1 cellular context compared by ENCODE assay signal in the genomic region with DNA sequence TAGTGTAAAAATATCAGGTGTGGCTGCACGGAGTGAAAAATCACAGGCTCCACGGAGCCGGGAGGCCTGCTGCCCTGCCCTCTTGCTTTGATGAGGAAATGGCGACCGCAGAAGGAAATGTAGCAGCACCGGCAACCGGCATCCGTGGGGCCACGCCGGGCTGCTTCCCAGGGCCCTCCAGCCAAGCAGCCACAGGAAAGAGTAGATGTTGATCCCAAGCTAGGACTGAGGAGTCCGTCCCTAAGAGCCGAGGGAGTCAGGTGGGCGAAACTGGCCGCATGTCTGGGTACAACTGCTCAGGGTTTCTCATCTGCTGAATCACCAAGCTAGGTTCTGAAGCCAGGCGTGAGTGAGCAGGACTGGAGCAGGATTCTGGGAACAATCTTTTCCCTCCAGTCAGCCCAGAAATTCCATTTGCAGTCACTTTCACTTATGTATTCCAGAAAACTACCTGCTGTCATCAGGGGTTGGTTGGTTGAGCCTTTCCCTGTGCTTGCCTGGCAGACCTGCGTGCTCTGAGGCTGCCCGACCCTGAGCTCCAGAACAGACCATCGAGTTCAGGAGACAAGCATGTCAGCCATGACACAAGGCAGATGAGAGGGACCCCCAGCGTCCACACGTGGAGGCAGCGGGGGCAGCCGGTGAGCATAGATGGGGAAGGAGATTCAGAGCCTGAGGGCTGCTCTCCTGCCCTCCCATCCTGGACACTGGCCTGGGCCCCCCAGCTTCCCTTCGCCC.
A peak's percentile ranks its signal among the peaks of the same experiment; 100 is the strongest.
TF ChIP-seq lines count a peak whose summit lies in the region.

No MANE protein-coding gene starts in this region.

TF ChIP-seq in GM12878, 131 proteins besides CTCF, POLR2A, EP300 and RAD21 (continues in another document):
- TF ChIP-seq ZBED1 (IDR thresholded peaks at IDR 0.05; ENCODE audit: borderline replicate concordance) (no peak), EED (IDR thresholded peaks at IDR 0.05; ENCODE audit: low read depth) (peak; percentile 57; the same call in 1 of the 2 replicates), YY1 (IDR thresholded peaks at IDR 0.05; ENCODE audit: low read depth, low read length) (peak; percentile 71), IKZF2 (IDR thresholded peaks at IDR 0.05) (peak; percentile 35 to 42; a peak in 3 of 4 replicates), LARP7 (IDR thresholded peaks at IDR 0.05) (no peak), IRF4 (IDR thresholded peaks at IDR 0.05; ENCODE audit: low read depth, low read length) (no peak), CBX3 (IDR thresholded peaks at IDR 0.05; ENCODE audit: borderline replicate concordance, low read depth) (no peak), ZNF384 (IDR thresholded peaks at IDR 0.05; ENCODE audit: borderline replicate concordance, low read depth, low read length) (no peak), CBX5 (IDR thresholded peaks at IDR 0.05; ENCODE audit: low read depth) (no peak), BHLHE40 (IDR thresholded peaks at IDR 0.05; ENCODE audit: borderline replicate concordance in 1 of 2, low read depth in 2 of 2, low read length in 1 of 2) (peak in 1 of 2 experiments; percentile 32; a peak in 1 of 4 replicates), ZNF592 (IDR thresholded peaks at IDR 0.05) (0 out of 2 replicates have a peak, but pooled peaks have one; percentile 31), PAX8 (IDR thresholded peaks at IDR 0.05) (no peak), ZNF217 (IDR thresholded peaks at IDR 0.05) (no peak), JUND (IDR thresholded peaks at IDR 0.05; ENCODE audit: low read depth, low read length) (no peak), IRF5 (IDR thresholded peaks at IDR 0.05; ENCODE audit: borderline replicate concordance) (no peak), MEF2A (IDR thresholded peaks at IDR 0.05; ENCODE audit: insufficient read depth, low read depth, low read length) (no peak), ZNF207 (IDR thresholded peaks at IDR 0.05; ENCODE audit: borderline replicate concordance) (no peak), SPI1 (IDR thresholded peaks at IDR 0.05; ENCODE audit: borderline replicate concordance, insufficient read depth, low read depth, low read length) (no peak), ZNF274 (IDR thresholded peaks at IDR 0.05; ENCODE audit: insufficient read depth, insufficient read length) (no peak), CBFB (IDR thresholded peaks at IDR 0.05; ENCODE audit: low read depth) (no peak; the same call in 1 of the 2 replicates), MTA3 (IDR thresholded peaks at IDR 0.05; ENCODE audit: borderline replicate concordance, low read length) (no peak), YBX1 (IDR thresholded peaks at IDR 0.05) (no peak), NFYA (IDR thresholded peaks at IDR 0.05; ENCODE audit: borderline replicate concordance, low read depth, low read length) (no peak), NR2F1 (conservative IDR thresholded peaks at IDR 0.05) (no peak), SRF (IDR thresholded peaks at IDR 0.05; ENCODE audit: low read depth in 2 of 2, low read length in 2 of 2) (no peak), REST (IDR thresholded peaks at IDR 0.05; ENCODE audit: low read depth, low read length) (no peak), BACH1 (IDR thresholded peaks at IDR 0.05; ENCODE audit: borderline replicate concordance) (0 out of 2 replicates have a peak, but pooled peaks have one; percentile 21), ZNF622 (IDR thresholded peaks at IDR 0.05) (no peak), POU2F2 (IDR thresholded peaks at IDR 0.05; ENCODE audit: borderline replicate concordance, low read depth, low read length) (no peak), RBBP5 (conservative IDR thresholded peaks at IDR 0.05) (no peak), CEBPB (IDR thresholded peaks at IDR 0.05; ENCODE audit: borderline replicate concordance in 1 of 2, low read depth in 2 of 2, low read length in 2 of 2) (no peak), BCLAF1 (IDR thresholded peaks at IDR 0.05) (no peak), RELB (IDR thresholded peaks at IDR 0.05; ENCODE audit: low read depth) (no peak), ZZZ3 (IDR thresholded peaks at IDR 0.05; ENCODE audit: control insufficient read depth, insufficient read length, low read depth) (no peak)
- TF ChIP-seq, protein P1, sequence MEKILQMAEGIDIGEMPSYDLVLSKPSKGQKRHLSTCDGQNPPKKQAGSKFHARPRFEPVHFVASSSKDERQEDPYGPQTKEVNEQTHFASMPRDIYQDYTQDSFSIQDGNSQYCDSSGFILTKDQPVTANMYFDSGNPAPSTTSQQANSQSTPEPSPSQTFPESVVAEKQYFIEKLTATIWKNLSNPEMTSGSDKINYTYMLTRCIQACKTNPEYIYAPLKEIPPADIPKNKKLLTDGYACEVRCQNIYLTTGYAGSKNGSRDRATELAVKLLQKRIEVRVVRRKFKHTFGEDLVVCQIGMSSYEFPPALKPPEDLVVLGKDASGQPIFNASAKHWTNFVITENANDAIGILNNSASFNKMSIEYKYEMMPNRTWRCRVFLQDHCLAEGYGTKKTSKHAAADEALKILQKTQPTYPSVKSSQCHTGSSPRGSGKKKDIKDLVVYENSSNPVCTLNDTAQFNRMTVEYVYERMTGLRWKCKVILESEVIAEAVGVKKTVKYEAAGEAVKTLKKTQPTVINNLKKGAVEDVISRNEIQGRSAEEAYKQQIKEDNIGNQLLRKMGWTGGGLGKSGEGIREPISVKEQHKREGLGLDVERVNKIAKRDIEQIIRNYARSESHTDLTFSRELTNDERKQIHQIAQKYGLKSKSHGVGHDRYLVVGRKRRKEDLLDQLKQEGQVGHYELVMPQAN (conservative IDR thresholded peaks at IDR 0.05): 0 out of 2 replicates have a peak, but pooled peaks have one; percentile 33
- TF ChIP-seq, protein P2, sequence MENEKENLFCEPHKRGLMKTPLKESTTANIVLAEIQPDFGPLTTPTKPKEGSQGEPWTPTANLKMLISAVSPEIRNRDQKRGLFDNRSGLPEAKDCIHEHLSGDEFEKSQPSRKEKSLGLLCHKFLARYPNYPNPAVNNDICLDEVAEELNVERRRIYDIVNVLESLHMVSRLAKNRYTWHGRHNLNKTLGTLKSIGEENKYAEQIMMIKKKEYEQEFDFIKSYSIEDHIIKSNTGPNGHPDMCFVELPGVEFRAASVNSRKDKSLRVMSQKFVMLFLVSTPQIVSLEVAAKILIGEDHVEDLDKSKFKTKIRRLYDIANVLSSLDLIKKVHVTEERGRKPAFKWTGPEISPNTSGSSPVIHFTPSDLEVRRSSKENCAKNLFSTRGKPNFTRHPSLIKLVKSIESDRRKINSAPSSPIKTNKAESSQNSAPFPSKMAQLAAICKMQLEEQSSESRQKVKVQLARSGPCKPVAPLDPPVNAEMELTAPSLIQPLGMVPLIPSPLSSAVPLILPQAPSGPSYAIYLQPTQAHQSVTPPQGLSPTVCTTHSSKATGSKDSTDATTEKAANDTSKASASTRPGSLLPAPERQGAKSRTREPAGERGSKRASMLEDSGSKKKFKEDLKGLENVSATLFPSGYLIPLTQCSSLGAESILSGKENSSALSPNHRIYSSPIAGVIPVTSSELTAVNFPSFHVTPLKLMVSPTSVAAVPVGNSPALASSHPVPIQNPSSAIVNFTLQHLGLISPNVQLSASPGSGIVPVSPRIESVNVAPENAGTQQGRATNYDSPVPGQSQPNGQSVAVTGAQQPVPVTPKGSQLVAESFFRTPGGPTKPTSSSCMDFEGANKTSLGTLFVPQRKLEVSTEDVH (IDR thresholded peaks at IDR 0.05; ENCODE audit: low read depth, partially characterized antibody): no peak
